1 cellular context compared by ENCODE assay signal in the genomic region with DNA sequence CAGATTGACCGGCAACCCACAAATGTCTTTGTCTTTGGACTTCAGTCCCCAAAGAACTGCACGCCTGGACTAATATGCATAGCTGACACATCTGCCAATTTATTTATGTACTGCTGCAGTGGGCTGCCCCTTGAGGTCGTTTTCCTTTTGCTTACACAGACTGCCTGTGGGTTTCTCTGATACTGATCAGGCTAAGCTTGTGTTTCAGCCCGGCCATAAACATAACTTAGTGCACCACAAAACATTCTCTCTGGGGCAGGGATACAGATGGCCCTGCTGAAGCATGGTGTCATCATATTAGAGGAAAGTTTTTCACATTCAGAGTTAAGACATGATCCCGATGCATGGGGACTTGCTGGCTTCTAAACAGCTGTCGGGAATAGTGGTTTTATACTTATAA.
TF ChIP-seq lines count a peak whose summit lies in the region.

No MANE protein-coding gene starts in this region.

TF ChIP-seq in K562, 482 proteins besides CTCF, POLR2A, EP300 and RAD21 (continued from another document):
- TF ChIP-seq, protein P1, sequence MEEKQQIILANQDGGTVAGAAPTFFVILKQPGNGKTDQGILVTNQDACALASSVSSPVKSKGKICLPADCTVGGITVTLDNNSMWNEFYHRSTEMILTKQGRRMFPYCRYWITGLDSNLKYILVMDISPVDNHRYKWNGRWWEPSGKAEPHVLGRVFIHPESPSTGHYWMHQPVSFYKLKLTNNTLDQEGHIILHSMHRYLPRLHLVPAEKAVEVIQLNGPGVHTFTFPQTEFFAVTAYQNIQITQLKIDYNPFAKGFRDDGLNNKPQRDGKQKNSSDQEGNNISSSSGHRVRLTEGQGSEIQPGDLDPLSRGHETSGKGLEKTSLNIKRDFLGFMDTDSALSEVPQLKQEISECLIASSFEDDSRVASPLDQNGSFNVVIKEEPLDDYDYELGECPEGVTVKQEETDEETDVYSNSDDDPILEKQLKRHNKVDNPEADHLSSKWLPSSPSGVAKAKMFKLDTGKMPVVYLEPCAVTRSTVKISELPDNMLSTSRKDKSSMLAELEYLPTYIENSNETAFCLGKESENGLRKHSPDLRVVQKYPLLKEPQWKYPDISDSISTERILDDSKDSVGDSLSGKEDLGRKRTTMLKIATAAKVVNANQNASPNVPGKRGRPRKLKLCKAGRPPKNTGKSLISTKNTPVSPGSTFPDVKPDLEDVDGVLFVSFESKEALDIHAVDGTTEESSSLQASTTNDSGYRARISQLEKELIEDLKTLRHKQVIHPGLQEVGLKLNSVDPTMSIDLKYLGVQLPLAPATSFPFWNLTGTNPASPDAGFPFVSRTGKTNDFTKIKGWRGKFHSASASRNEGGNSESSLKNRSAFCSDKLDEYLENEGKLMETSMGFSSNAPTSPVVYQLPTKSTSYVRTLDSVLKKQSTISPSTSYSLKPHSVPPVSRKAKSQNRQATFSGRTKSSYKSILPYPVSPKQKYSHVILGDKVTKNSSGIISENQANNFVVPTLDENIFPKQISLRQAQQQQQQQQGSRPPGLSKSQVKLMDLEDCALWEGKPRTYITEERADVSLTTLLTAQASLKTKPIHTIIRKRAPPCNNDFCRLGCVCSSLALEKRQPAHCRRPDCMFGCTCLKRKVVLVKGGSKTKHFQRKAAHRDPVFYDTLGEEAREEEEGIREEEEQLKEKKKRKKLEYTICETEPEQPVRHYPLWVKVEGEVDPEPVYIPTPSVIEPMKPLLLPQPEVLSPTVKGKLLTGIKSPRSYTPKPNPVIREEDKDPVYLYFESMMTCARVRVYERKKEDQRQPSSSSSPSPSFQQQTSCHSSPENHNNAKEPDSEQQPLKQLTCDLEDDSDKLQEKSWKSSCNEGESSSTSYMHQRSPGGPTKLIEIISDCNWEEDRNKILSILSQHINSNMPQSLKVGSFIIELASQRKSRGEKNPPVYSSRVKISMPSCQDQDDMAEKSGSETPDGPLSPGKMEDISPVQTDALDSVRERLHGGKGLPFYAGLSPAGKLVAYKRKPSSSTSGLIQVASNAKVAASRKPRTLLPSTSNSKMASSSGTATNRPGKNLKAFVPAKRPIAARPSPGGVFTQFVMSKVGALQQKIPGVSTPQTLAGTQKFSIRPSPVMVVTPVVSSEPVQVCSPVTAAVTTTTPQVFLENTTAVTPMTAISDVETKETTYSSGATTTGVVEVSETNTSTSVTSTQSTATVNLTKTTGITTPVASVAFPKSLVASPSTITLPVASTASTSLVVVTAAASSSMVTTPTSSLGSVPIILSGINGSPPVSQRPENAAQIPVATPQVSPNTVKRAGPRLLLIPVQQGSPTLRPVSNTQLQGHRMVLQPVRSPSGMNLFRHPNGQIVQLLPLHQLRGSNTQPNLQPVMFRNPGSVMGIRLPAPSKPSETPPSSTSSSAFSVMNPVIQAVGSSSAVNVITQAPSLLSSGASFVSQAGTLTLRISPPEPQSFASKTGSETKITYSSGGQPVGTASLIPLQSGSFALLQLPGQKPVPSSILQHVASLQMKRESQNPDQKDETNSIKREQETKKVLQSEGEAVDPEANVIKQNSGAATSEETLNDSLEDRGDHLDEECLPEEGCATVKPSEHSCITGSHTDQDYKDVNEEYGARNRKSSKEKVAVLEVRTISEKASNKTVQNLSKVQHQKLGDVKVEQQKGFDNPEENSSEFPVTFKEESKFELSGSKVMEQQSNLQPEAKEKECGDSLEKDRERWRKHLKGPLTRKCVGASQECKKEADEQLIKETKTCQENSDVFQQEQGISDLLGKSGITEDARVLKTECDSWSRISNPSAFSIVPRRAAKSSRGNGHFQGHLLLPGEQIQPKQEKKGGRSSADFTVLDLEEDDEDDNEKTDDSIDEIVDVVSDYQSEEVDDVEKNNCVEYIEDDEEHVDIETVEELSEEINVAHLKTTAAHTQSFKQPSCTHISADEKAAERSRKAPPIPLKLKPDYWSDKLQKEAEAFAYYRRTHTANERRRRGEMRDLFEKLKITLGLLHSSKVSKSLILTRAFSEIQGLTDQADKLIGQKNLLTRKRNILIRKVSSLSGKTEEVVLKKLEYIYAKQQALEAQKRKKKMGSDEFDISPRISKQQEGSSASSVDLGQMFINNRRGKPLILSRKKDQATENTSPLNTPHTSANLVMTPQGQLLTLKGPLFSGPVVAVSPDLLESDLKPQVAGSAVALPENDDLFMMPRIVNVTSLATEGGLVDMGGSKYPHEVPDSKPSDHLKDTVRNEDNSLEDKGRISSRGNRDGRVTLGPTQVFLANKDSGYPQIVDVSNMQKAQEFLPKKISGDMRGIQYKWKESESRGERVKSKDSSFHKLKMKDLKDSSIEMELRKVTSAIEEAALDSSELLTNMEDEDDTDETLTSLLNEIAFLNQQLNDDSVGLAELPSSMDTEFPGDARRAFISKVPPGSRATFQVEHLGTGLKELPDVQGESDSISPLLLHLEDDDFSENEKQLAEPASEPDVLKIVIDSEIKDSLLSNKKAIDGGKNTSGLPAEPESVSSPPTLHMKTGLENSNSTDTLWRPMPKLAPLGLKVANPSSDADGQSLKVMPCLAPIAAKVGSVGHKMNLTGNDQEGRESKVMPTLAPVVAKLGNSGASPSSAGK (IDR thresholded peaks at IDR 0.05): no peak
- TF ChIP-seq, protein P2, sequence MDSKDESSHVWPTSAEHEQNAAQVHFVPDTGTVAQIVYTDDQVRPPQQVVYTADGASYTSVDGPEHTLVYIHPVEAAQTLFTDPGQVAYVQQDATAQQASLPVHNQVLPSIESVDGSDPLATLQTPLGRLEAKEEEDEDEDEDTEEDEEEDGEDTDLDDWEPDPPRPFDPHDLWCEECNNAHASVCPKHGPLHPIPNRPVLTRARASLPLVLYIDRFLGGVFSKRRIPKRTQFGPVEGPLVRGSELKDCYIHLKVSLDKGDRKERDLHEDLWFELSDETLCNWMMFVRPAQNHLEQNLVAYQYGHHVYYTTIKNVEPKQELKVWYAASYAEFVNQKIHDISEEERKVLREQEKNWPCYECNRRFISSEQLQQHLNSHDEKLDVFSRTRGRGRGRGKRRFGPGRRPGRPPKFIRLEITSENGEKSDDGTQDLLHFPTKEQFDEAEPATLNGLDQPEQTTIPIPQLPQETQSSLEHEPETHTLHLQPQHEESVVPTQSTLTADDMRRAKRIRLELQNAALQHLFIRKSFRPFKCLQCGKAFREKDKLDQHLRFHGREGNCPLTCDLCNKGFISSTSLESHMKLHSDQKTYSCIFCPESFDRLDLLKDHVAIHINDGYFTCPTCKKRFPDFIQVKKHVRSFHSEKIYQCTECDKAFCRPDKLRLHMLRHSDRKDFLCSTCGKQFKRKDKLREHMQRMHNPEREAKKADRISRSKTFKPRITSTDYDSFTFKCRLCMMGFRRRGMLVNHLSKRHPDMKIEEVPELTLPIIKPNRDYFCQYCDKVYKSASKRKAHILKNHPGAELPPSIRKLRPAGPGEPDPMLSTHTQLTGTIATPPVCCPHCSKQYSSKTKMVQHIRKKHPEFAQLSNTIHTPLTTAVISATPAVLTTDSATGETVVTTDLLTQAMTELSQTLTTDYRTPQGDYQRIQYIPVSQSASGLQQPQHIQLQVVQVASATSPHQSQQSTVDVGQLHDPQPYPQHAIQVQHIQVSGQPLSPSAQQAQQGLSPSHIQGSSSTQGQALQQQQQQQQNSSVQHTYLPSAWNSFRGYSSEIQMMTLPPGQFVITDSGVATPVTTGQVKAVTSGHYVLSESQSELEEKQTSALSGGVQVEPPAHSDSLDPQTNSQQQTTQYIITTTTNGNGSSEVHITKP (IDR thresholded peaks at IDR 0.05; ENCODE audit: partially characterized antibody): no peak
- TF ChIP-seq ZNF445 (CRISPR knock-in tag; IDR thresholded peaks at IDR 0.05; ENCODE audit: low read depth) (no peak), ESRRB (CRISPR knock-in tag; IDR thresholded peaks at IDR 0.05; ENCODE audit: borderline replicate concordance) (no peak), IRF2 (CRISPR knock-in tag; IDR thresholded peaks at IDR 0.05) (no peak), ZNF324 (CRISPR knock-in tag; IDR thresholded peaks at IDR 0.05) (no peak), SUPT5H (IDR thresholded peaks at IDR 0.05) (no peak), TARDBP (IDR thresholded peaks at IDR 0.05) (no peak)
- TF ChIP-seq, protein P3, sequence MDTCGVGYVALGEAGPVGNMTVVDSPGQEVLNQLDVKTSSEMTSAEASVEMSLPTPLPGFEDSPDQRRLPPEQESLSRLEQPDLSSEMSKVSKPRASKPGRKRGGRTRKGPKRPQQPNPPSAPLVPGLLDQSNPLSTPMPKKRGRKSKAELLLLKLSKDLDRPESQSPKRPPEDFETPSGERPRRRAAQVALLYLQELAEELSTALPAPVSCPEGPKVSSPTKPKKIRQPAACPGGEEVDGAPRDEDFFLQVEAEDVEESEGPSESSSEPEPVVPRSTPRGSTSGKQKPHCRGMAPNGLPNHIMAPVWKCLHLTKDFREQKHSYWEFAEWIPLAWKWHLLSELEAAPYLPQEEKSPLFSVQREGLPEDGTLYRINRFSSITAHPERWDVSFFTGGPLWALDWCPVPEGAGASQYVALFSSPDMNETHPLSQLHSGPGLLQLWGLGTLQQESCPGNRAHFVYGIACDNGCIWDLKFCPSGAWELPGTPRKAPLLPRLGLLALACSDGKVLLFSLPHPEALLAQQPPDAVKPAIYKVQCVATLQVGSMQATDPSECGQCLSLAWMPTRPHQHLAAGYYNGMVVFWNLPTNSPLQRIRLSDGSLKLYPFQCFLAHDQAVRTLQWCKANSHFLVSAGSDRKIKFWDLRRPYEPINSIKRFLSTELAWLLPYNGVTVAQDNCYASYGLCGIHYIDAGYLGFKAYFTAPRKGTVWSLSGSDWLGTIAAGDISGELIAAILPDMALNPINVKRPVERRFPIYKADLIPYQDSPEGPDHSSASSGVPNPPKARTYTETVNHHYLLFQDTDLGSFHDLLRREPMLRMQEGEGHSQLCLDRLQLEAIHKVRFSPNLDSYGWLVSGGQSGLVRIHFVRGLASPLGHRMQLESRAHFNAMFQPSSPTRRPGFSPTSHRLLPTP (IDR thresholded peaks at IDR 0.05; ENCODE audit: borderline replicate concordance, extremely low read depth, insufficient read length): no peak
